ENCODE assay signal across 20 cellular contexts in genomic region chr19:7145494-7145893, GRCh38.
"Had no signal": no experiment of that assay in that cellular context is flagged by ENCODE, and none has a peak within 500 bp of the region (broad histone marks: within the 10 kb centered on the region; RNA-seq: fewer than 3 reads in every experiment).

No MANE protein-coding gene starts in this region.

- DNase-seq: activated CD4-positive, alpha-beta memory T cell treated with anti-CD3 and anti-CD28 coated beads, Interleukin-2, amount 10 ng/mL, durations not matched to agents 7 days and 5 days; activated CD4-positive, alpha-beta T cell treated with anti-CD3 and anti-CD28 coated beads for 4 hours; activated effector memory CD4-positive, alpha-beta T cell treated with Interleukin-2 at 50 U/mL for 16 hours; activated T-cell treated with anti-CD3 and anti-CD28 coated beads, Interleukin-2, amount 50 U/mL, for 24 hours; amniotic stem cell; caudate nucleus; colonic mucosa; heart left ventricle; immature natural killer cell; left cardiac atrium; midbrain; naive B cell; pancreas; stimulated activated CD4-positive, alpha-beta T cell treated with anti-CD3 and anti-CD28 coated beads, Interleukin-4, amount 100 ng/mL, for 4 hours; stimulated activated CD8-positive, alpha-beta memory T cell treated with anti-CD3 and anti-CD28 coated beads, Interleukin-4, amount 100 ng/mL, for 48 hours; stimulated activated naive CD8-positive, alpha-beta T cell treated with anti-CD3 and anti-CD28 coated beads, Interleukin-15, Interleukin-2, amounts not matched to agents 100 U/mL and 50 U/mL, for 24 hours; T-helper 2 cell had no signal

- H3K36me3 Mint-ChIP-seq: immature natural killer cell, naive B cell had no signal

- H3K36me3 ChIP-seq: colonic mucosa, neural progenitor cell had no signal

- H3K27ac Mint-ChIP-seq: activated CD4-positive, alpha-beta memory T cell treated with anti-CD3 and anti-CD28 coated beads, Interleukin-2, amount 10 ng/mL, durations not matched to agents 7 days and 5 days; activated naive CD4-positive, alpha-beta T cell treated with anti-CD3 and anti-CD28 coated beads, Interleukin-2, amount 50 U/mL, for 72 hours; activated T-cell treated with anti-CD3 and anti-CD28 coated beads, Interleukin-2, amount 50 U/mL, for 24 hours; immature natural killer cell; naive B cell; neural progenitor cell had no signal

- H3K9me3 ChIP-seq: colonic mucosa, pancreas had no signal

- H3K27me3 ChIP-seq: colonic mucosa, heart left ventricle, neural progenitor cell, pancreas had no signal

- H3K4me1 Mint-ChIP-seq: activated CD4-positive, alpha-beta memory T cell treated with anti-CD3 and anti-CD28 coated beads, Interleukin-2, amount 10 ng/mL, durations not matched to agents 7 days and 5 days; immature natural killer cell; neural progenitor cell had no signal

- H3K4me3 ChIP-seq: colonic mucosa, heart left ventricle, neural progenitor cell, pancreas, skin epidermis had no signal

- H3K4me3 Mint-ChIP-seq: activated CD4-positive, alpha-beta memory T cell treated with anti-CD3 and anti-CD28 coated beads, Interleukin-2, amount 10 ng/mL, durations not matched to agents 7 days and 5 days; activated T-cell treated with anti-CD3 and anti-CD28 coated beads, Interleukin-2, amount 50 U/mL, for 24 hours; immature natural killer cell; naive B cell; neural progenitor cell had no signal

- H3K4me1 ChIP-seq: neural progenitor cell had no signal

- H3K9me3 Mint-ChIP-seq: activated naive CD4-positive, alpha-beta T cell treated with anti-CD3 and anti-CD28 coated beads, Interleukin-2, amount 50 U/mL, for 72 hours had no signal

- H3K27me3 Mint-ChIP-seq: activated T-cell treated with anti-CD3 and anti-CD28 coated beads, Interleukin-2, amount 50 U/mL, for 24 hours; naive B cell had no signal
